ENCODE assay signal across 27 cellular contexts in genomic region chrX:78619829-78620228, GRCh38. TPM values are rescaled to one million over a fixed set of nuclear protein-coding genes. Genes with fewer than 3 reads are reported as not detected.
DNase-seq lines count a peak whose midpoint lies in the region; ATAC-seq, FAIRE-seq and TF ChIP-seq lines count a peak whose summit lies in the region.
"Had no signal": no experiment of that assay in that cellular context is flagged by ENCODE, and none has a peak within 500 bp of the region (broad histone marks: within the 10 kb centered on the region; RNA-seq: fewer than 3 reads in every experiment).

No MANE protein-coding gene starts in this region.

- H3K4me1 ChIP-seq in heart right ventricle (no peaks in the 10 kb centered on the region), endothelial cell of umbilical vein (ENCODE audit: control insufficient read depth, extremely low read depth, insufficient read depth, low read length) (no peaks in the 10 kb centered on the region), suprapubic skin (no peaks in the 10 kb centered on the region)

- no peaks in the 10 kb centered on the region for H3K36me3 Mint-ChIP-seq in stimulated activated naive B cell treated with anti-CD40 and anti-IgM and Interleukin-4, amounts not matched to agents 10 μg/mL and 1 μg/mL and 100 μg/mL, for 72 hours
- no peaks in the 10 kb centered on the region for H3K36me3 Mint-ChIP-seq in activated T-helper 17 cell treated with anti-CD3 and anti-CD28 coated beads, Interleukin-2, amount 50 U/mL, for 72 hours (ENCODE audit: low read depth)
- H3K36me3 Mint-ChIP-seq: activated naive CD4-positive, alpha-beta T cell treated with anti-CD3 and anti-CD28 coated beads, Interleukin-2, amount 10 ng/mL, durations not matched to agents 7 days and 5 days; memory B cell had no signal

- TF ChIP-seq POLR2A in endothelial cell of umbilical vein (IDR thresholded peaks at IDR 0.05; ENCODE audit: low read depth, low read length): no peak
- TF ChIP-seq POLR2A in suprapubic skin (IDR thresholded peaks at IDR 0.05): no peak

- H3K4me3 Mint-ChIP-seq in stimulated activated naive B cell treated with anti-CD40 and anti-IgM and Interleukin-4, amounts not matched to agents 10 μg/mL and 1 μg/mL and 100 μg/mL, for 72 hours: no peak overlapping the region
- no peak overlapping the region for H3K4me3 Mint-ChIP-seq in activated T-helper 17 cell treated with anti-CD3 and anti-CD28 coated beads, Interleukin-2, amount 50 U/mL, for 72 hours
- H3K4me3 Mint-ChIP-seq: activated CD4-positive, alpha-beta T cell treated with anti-CD3 and anti-CD28 coated beads, Interleukin-2, amount 10 ng/mL, durations not matched to agents 7 days and 5 days; activated CD8-positive, alpha-beta memory T cell treated with anti-CD3 and anti-CD28 coated beads, Interleukin-2, amount 10 ng/mL, durations not matched to agents 7 days and 5 days; activated naive CD4-positive, alpha-beta T cell treated with anti-CD3 and anti-CD28 coated beads, Interleukin-2, amount 10 ng/mL, durations not matched to agents 7 days and 5 days; activated T-cell treated with anti-CD3 and anti-CD28 coated beads, Interleukin-2, amount 50 U/mL, for 72 hours; memory B cell; T-helper 2 cell treated with Interferon-gamma antibody and Interleukin-4, amounts not matched to agents 5 μg/mL and 100 μg/mL, for 36 hours had no signal

- H3K27me3 Mint-ChIP-seq in stimulated activated naive B cell treated with anti-CD40 and anti-IgM and Interleukin-4, amounts not matched to agents 10 μg/mL and 1 μg/mL and 100 μg/mL, for 72 hours: peaks cover 0 to 4% of the 10 kb centered on the region in 2 donors
- H3K27me3 Mint-ChIP-seq in activated T-helper 17 cell treated with anti-CD3 and anti-CD28 coated beads, Interleukin-2, amount 50 U/mL, for 72 hours: no peaks in the 10 kb centered on the region
- H3K27me3 Mint-ChIP-seq: activated CD4-positive, alpha-beta T cell treated with anti-CD3 and anti-CD28 coated beads, Interleukin-2, amount 10 ng/mL, durations not matched to agents 7 days and 5 days; activated CD8-positive, alpha-beta memory T cell treated with anti-CD3 and anti-CD28 coated beads, Interleukin-2, amount 10 ng/mL, durations not matched to agents 7 days and 5 days; activated naive CD4-positive, alpha-beta T cell treated with anti-CD3 and anti-CD28 coated beads, Interleukin-2, amount 10 ng/mL, durations not matched to agents 7 days and 5 days; memory B cell had no signal

- 60 to 62% methylated on average over 3 of the region's 3 CpGs for WGBS in heart right ventricle, 2 donors
- WGBS in suprapubic skin: 62% methylated on average over 3 of the region's 3 CpGs

- H3K36me3 ChIP-seq in heart right ventricle (no peaks in the 10 kb centered on the region), endothelial cell of umbilical vein (ENCODE audit: control insufficient read depth in 2 of 2, extremely low read depth in 1 of 2, insufficient read depth in 2 of 2, low read length in 2 of 2) (no peaks in the 10 kb centered on the region), suprapubic skin (no peaks in the 10 kb centered on the region)
- H3K36me3 ChIP-seq: neutrophil, WERI-Rb-1 had no signal

- CTCF ChIA-PET in endothelial cell of umbilical vein (lab: Charles Lee): no interaction called here

- intact Hi-C loops in heart right ventricle (cut with DNase I): no loop called here
- intact Hi-C loops in Right ventricle myocardium inferior (cut with DNase I): no loop called here
- intact Hi-C loops in endothelial cell of umbilical vein (cut with micrococcal nuclease): no loop called here

- no TSS peak for BruUV-seq in endothelial cell of umbilical vein (replicated peaks; lab: Mats Ljungman, UMichigan)

- no peak for TF ChIP-seq CTCF in heart right ventricle (IDR thresholded peaks at IDR 0.05)
- TF ChIP-seq CTCF in endothelial cell of umbilical vein (IDR thresholded peaks at IDR 0.05; ENCODE audit: extremely low read depth in 1 of 2, insufficient read depth in 1 of 2, low read depth in 1 of 2, low read length in 2 of 2): no peak
- no peak for TF ChIP-seq CTCF in suprapubic skin (IDR thresholded peaks at IDR 0.05)

- no peak for TF ChIP-seq EP300 in suprapubic skin (IDR thresholded peaks at IDR 0.05)

- no peaks in the 10 kb centered on the region for H3K9me3 Mint-ChIP-seq in stimulated activated naive B cell treated with anti-CD40 and anti-IgM and Interleukin-4, amounts not matched to agents 10 μg/mL and 1 μg/mL and 100 μg/mL, for 72 hours
- no peaks in the 10 kb centered on the region for H3K9me3 Mint-ChIP-seq in activated T-helper 17 cell treated with anti-CD3 and anti-CD28 coated beads, Interleukin-2, amount 50 U/mL, for 72 hours
- H3K9me3 Mint-ChIP-seq: activated T-cell treated with anti-CD3 and anti-CD28 coated beads, Interleukin-2, amount 50 U/mL, for 72 hours; memory B cell had no signal

- H3K9me1 ChIP-seq in endothelial cell of umbilical vein (replicated peaks; ENCODE audit: control insufficient read depth, extremely low read depth, insufficient read depth, low read length): no peaks in the 10 kb centered on the region

- POLR2A ChIA-PET in endothelial cell of umbilical vein (lab: Charles Lee): no interaction called here

- H3K9me3 ChIP-seq in heart right ventricle (no peaks in the 10 kb centered on the region), endothelial cell of umbilical vein (replicated peaks; ENCODE audit: control insufficient read depth, insufficient read depth, low read length) (no peaks in the 10 kb centered on the region), suprapubic skin (no peaks in the 10 kb centered on the region)
- H3K9me3 ChIP-seq: neutrophil had no signal

- no peaks in the 10 kb centered on the region for H3K4me1 Mint-ChIP-seq in stimulated activated naive B cell treated with anti-CD40 and anti-IgM and Interleukin-4, amounts not matched to agents 10 μg/mL and 1 μg/mL and 100 μg/mL, for 72 hours
- H3K4me1 Mint-ChIP-seq in activated T-helper 17 cell treated with anti-CD3 and anti-CD28 coated beads, Interleukin-2, amount 50 U/mL, for 72 hours: no peaks in the 10 kb centered on the region
- H3K4me1 Mint-ChIP-seq: activated CD8-positive, alpha-beta memory T cell treated with anti-CD3 and anti-CD28 coated beads, Interleukin-2, amount 10 ng/mL, durations not matched to agents 7 days and 5 days; activated naive CD4-positive, alpha-beta T cell treated with anti-CD3 and anti-CD28 coated beads, Interleukin-2, amount 10 ng/mL, durations not matched to agents 7 days and 5 days; memory B cell had no signal

- H2AFZ ChIP-seq in endothelial cell of umbilical vein (ENCODE audit: low read depth, low read length): no peak overlapping the region

- H3K9ac ChIP-seq in endothelial cell of umbilical vein (replicated peaks; ENCODE audit: extremely low read depth, insufficient read depth, low read length): no peak overlapping the region

- no peaks in the 10 kb centered on the region for H3K79me2 ChIP-seq in endothelial cell of umbilical vein (ENCODE audit: control insufficient read depth, insufficient read depth, low read length)

- DNase-seq in heart right ventricle (peak; percentile 15 to 22), Right ventricle myocardium inferior (ENCODE audit: missing footprints) (no peak), endothelial cell of umbilical vein (ENCODE audit: low read depth, low spot score) (peak; percentile 20), left kidney (ENCODE audit: low read depth, low spot score) (peak; percentile 1), suprapubic skin (ENCODE audit: low spot score in 2 of 2) (no peak)
- DNase-seq in stimulated activated naive B cell treated with anti-CD40 and anti-IgM and Interleukin-4, amounts not matched to agents 10 μg/mL and 1 μg/mL and 100 μg/mL, for 72 hours: no peak
- DNase-seq: activated CD4-positive, alpha-beta T cell treated with anti-CD3 and anti-CD28 coated beads, Interleukin-2, amount 10 ng/mL, durations not matched to agents 7 days and 5 days; activated CD8-positive, alpha-beta memory T cell treated with anti-CD3 and anti-CD28 coated beads, Interleukin-2, amount 10 ng/mL, durations not matched to agents 7 days and 5 days; activated naive CD4-positive, alpha-beta T cell treated with anti-CD3 and anti-CD28 coated beads, Interleukin-2, amount 10 ng/mL, durations not matched to agents 7 days and 5 days; activated T-cell treated with anti-CD3 and anti-CD28 coated beads, Interleukin-2, amount 50 U/mL, for 72 hours; amniotic stem cell; GF-D8; islet precursor cell; NCI-H524 treated with DMSO at 0.1 percent for 48 hours; stimulated activated CD4-positive, alpha-beta T cell treated with anti-CD3 and anti-CD28 coated beads, Interleukin-2, amount 100 ng/mL, for 24 hours; WERI-Rb-1 had no signal

- dilution Hi-C loops in endothelial cell of umbilical vein (cut with MboI; ENCODE audit: extremely low pct_ligation_motif_present, low sequenced_read_pairs): no loop called here

- H3K27ac ChIP-seq in heart right ventricle (no peak overlapping the region), endothelial cell of umbilical vein (ENCODE audit: insufficient read depth, low read depth, low read length) (no peak overlapping the region), suprapubic skin (no peak overlapping the region)
- H3K27ac ChIP-seq: epithelial cell of prostate, neutrophil, WERI-Rb-1 had no signal

- peak in 3 of 8 donors; percentile 31 to 46 (median 45) for ATAC-seq in heart right ventricle
- no peak for ATAC-seq in Right ventricle myocardium inferior
- no peak for ATAC-seq in HG03442 (IDR thresholded peaks at IDR 0.05; ENCODE audit: unreplicated experiment)
- no peak for ATAC-seq in stimulated activated naive B cell treated with anti-CD40 and anti-IgM and Interleukin-4, amounts not matched to agents 10 μg/mL and 1 μg/mL and 100 μg/mL, for 72 hours (replicated peaks)
- ATAC-seq in activated T-helper 17 cell treated with anti-CD3 and anti-CD28 coated beads, Interleukin-2, amount 50 U/mL, for 72 hours (replicated peaks): no peak
- ATAC-seq: activated CD8-positive, alpha-beta memory T cell treated with anti-CD3 and anti-CD28 coated beads, Interleukin-2, amount 10 ng/mL, durations not matched to agents 7 days and 5 days; activated T-cell treated with anti-CD3 and anti-CD28 coated beads, Interleukin-2, amount 50 U/mL, for 72 hours had no signal

- no peaks in the 10 kb centered on the region for H4K20me1 ChIP-seq in endothelial cell of umbilical vein (replicated peaks; ENCODE audit: control insufficient read depth, extremely low read depth, insufficient read depth, low read length)

- H3K27me3 ChIP-seq in heart right ventricle (peaks cover 0 to 7% (median 0%) of the 10 kb centered on the region in 7 donors), endothelial cell of umbilical vein (ENCODE audit: control insufficient read depth in 2 of 2, insufficient read depth in 2 of 2, low read length in 2 of 2) (no peaks in the 10 kb centered on the region), suprapubic skin (no peaks in the 10 kb centered on the region)
- H3K27me3 ChIP-seq: neutrophil had no signal

- H3K4me3 ChIP-seq in heart right ventricle (no peak overlapping the region), endothelial cell of umbilical vein (replicated peaks in 1 of 3; ENCODE audit: insufficient read depth in 1 of 3, low read depth in 1 of 3, low read length in 3 of 3) (no peak overlapping the region), suprapubic skin (no peak overlapping the region)
- H3K4me3 ChIP-seq: smooth muscle cell had no signal

- FAIRE-seq in endothelial cell of umbilical vein (lab: Jason Lieb, UNC): no peak
- FAIRE-seq: A204.1, frontal cortex had no signal

- no peak overlapping the region for H3K4me2 ChIP-seq in endothelial cell of umbilical vein (ENCODE audit: insufficient read depth, low read length)
- H3K4me2 ChIP-seq: smooth muscle cell had no signal

- H3K27ac Mint-ChIP-seq in stimulated activated naive B cell treated with anti-CD40 and anti-IgM and Interleukin-4, amounts not matched to agents 10 μg/mL and 1 μg/mL and 100 μg/mL, for 72 hours: no peak overlapping the region
- H3K27ac Mint-ChIP-seq in activated T-helper 17 cell treated with anti-CD3 and anti-CD28 coated beads, Interleukin-2, amount 50 U/mL, for 72 hours: no peak overlapping the region
- H3K27ac Mint-ChIP-seq: activated CD4-positive, alpha-beta T cell treated with anti-CD3 and anti-CD28 coated beads, Interleukin-2, amount 10 ng/mL, durations not matched to agents 7 days and 5 days; activated CD8-positive, alpha-beta memory T cell treated with anti-CD3 and anti-CD28 coated beads, Interleukin-2, amount 10 ng/mL, durations not matched to agents 7 days and 5 days; activated naive CD4-positive, alpha-beta T cell treated with anti-CD3 and anti-CD28 coated beads, Interleukin-2, amount 10 ng/mL, durations not matched to agents 7 days and 5 days; activated T-cell treated with anti-CD3 and anti-CD28 coated beads, Interleukin-2, amount 50 U/mL, for 72 hours; memory B cell; T-helper 2 cell treated with Interferon-gamma antibody and Interleukin-4, amounts not matched to agents 5 μg/mL and 100 μg/mL, for 36 hours had no signal

RNA-seq across cellular contexts. Expression of gene RTL3, which starts 39.3 kb away (rescaled TPM):
- total RNA-seq in heart right ventricle (under 1 TPM in 6 of 10 donors, not detected in 4; 0.10 to 0.59 (median 0.21) TPM), Right ventricle myocardium inferior (0.08 TPM), endothelial cell of umbilical vein (not detected in 2 replicates), suprapubic skin (under 1 TPM in 1 of 4 donors, not detected in 3; 0.15 TPM)
- polyA plus RNA-seq in heart right ventricle (under 1 TPM in 1 of 2 donors, not detected in 1; 0.01 TPM), endothelial cell of umbilical vein (0.04 TPM in 1 of 2 replicates, not detected in the other)
- 0.06 and 0.11 TPM in 2 replicates for polyA plus RNA-seq in endothelial cell of umbilical vein (2011; cell fraction: cytosol; rRNA removed)
- polyA plus RNA-seq in endothelial cell of umbilical vein (2011; cell fraction: nucleus; rRNA removed): 0.07 TPM in 2 replicates
- polyA plus RNA-seq in endothelial cell of umbilical vein (2012): 0.17 and 0.19 TPM in 2 replicates
- polyA minus RNA-seq in endothelial cell of umbilical vein: 0.10 and 0.11 TPM in 2 replicates
- not detected for polyA minus RNA-seq in endothelial cell of umbilical vein (2011; cell fraction: cytosol; rRNA and poly(A)+ RNA removed)
- polyA minus RNA-seq in endothelial cell of umbilical vein (2011; cell fraction: nucleus; rRNA and poly(A)+ RNA removed): not detected in 2 replicates
- not detected for total RNA-seq in activated T-helper 17 cell treated with anti-CD3 and anti-CD28 coated beads, Interleukin-2, amount 50 U/mL, for 72 hours
- total RNA-seq: activated CD4-positive, alpha-beta T cell treated with anti-CD3 and anti-CD28 coated beads, Interleukin-2, amount 10 ng/mL, durations not matched to agents 7 days and 5 days; activated T-cell treated with anti-CD3 and anti-CD28 coated beads, Interleukin-2, amount 50 U/mL, for 72 hours; frontal cortex; H4; pulmonary artery endothelial cell; smooth muscle cell had no signal
- polyA plus RNA-seq: smooth muscle cell had no signal

Comparison
In these comparisons a context has a peak if more than half of its experiments do, and no peak if none do; other contexts are left out.
1. DNase-seq: peak in heart right ventricle (2 of 2), endothelial cell of umbilical vein (single experiment) and left kidney (single experiment); none in Right ventricle myocardium inferior (single experiment), stimulated activated naive B cell treated with anti-CD40 and anti-IgM and Interleukin-4, amounts not matched to agents 10 μg/mL and 1 μg/mL and 100 μg/mL, for 72 hours (single experiment) and suprapubic skin (0 of 2).